ENCODE assay signal across 30 cellular contexts in the genomic region with DNA sequence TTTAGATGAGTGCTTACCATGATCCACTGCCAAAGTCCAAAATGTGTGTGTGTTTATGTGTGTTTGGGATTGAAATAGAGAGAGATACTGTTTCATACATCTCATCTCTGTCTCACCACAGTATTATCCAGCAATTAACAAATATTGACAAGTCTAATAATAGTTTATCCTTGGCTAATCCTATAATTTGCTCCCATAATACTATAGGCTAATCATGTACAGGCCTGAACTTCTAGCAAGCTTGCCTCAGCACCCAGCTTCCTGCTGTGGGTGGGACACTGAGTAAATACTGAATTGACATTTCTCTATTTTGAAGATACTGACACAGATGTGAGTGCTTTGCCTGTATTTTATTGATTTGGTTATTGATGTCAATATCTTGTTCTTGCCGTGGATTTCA. TPM values are rescaled to one million over a fixed set of nuclear protein-coding genes. Genes with fewer than 3 reads are reported as not detected.
"Had no signal": no experiment of that assay in that cellular context is flagged by ENCODE, and none has a peak within 500 bp of the region (broad histone marks: within the 10 kb centered on the region; RNA-seq: fewer than 3 reads in every experiment).

No MANE protein-coding gene starts in this region.

- H3K36me3 ChIP-seq: heart left ventricle, ovary, right lobe of liver, thoracic aorta, upper lobe of left lung, vagina had no signal

- H3K27me3 ChIP-seq: foreskin keratinocyte, heart left ventricle, ovary, right lobe of liver, upper lobe of left lung, vagina had no signal

- H3K4me1 ChIP-seq: foreskin keratinocyte, right lobe of liver, upper lobe of left lung had no signal

- ATAC-seq: activated T-helper 17 cell treated with anti-CD3 and anti-CD28 coated beads, Interleukin-2, amount 50 U/mL, for 72 hours; foreskin keratinocyte; heart left ventricle; naive thymus-derived CD4-positive, alpha-beta T cell; right lobe of liver; stimulated activated naive CD8-positive, alpha-beta T cell treated with anti-CD3 and anti-CD28 coated beads, Interleukin-15, Interleukin-2, amounts not matched to agents 100 U/mL and 50 U/mL, for 24 hours; WTC11 had no signal

- DNase-seq: activated CD4-positive, alpha-beta memory T cell treated with anti-CD3 and anti-CD28 coated beads, Interleukin-2, amount 10 ng/mL, durations not matched to agents 7 days and 5 days; activated CD4-positive, alpha-beta T cell treated with anti-CD3 and anti-CD28 coated beads for 1 hour; activated CD4-positive, alpha-beta T cell treated with anti-CD3 and anti-CD28 coated beads, Interleukin-2, amount 10 ng/mL, durations not matched to agents 7 days and 5 days; activated CD8-positive, alpha-beta memory T cell treated with anti-CD3 and anti-CD28 coated beads, Interleukin-2, amount 50 U/mL, for 48 hours; activated gamma-delta T cell treated with Interleukin-2 at 50 U/mL for 16 hours; activated naive CD4-positive, alpha-beta T cell treated with anti-CD3 and anti-CD28 coated beads, Interleukin-2, amount 50 U/mL, for 16 hours; activated T-cell treated with anti-CD3 and anti-CD28 coated beads, Interleukin-2, amount 50 U/mL, for 24 hours; amygdala; central memory CD4-positive, alpha-beta T cell; erythroblast; foreskin keratinocyte; heart left ventricle; naive thymus-derived CD4-positive, alpha-beta T cell; ovary; right lobe of liver; stimulated activated CD4-positive, alpha-beta T cell treated with anti-CD3 and anti-CD28 coated beads, Interleukin-2, amount 100 ng/mL, for 48 hours; stimulated activated naive CD8-positive, alpha-beta T cell treated with anti-CD3 and anti-CD28 coated beads, Interleukin-15, Interleukin-2, amounts not matched to agents 100 U/mL and 50 U/mL, for 24 hours; T-helper 2 cell; upper lobe of left lung had no signal

- H3K27ac ChIP-seq: foreskin keratinocyte, ovary, right lobe of liver, thoracic aorta, upper lobe of left lung, vagina had no signal

- H3K9me3 ChIP-seq: heart left ventricle, ovary, right lobe of liver, thoracic aorta, upper lobe of left lung, vagina had no signal

- H3K4me3 ChIP-seq: heart left ventricle, ovary, right lobe of liver, thoracic aorta, upper lobe of left lung, vagina had no signal

RNA-seq across cellular contexts. Expression of a gene that starts 35.3 kb away (rescaled TPM):
- total RNA-seq: activated CD4-positive, alpha-beta memory T cell treated with anti-CD3 and anti-CD28 coated beads, Interleukin-2, amount 10 ng/mL, durations not matched to agents 7 days and 5 days; activated CD4-positive, alpha-beta T cell treated with anti-CD3 and anti-CD28 coated beads, Interleukin-2, amount 10 ng/mL, durations not matched to agents 7 days and 5 days; activated T-helper 17 cell treated with anti-CD3 and anti-CD28 coated beads, Interleukin-2, amount 50 U/mL, for 72 hours; foreskin keratinocyte; heart left ventricle; kidney epithelial cell; lower leg skin; mesothelial cell of epicardium; naive thymus-derived CD4-positive, alpha-beta T cell; ovary; progenitor cell of endocrine pancreas; renal cortical epithelial cell; right lobe of liver; skeletal muscle tissue; thoracic aorta; upper lobe of left lung; vagina; WTC11 had no signal
- polyA plus RNA-seq: foreskin keratinocyte; heart left ventricle; naive thymus-derived CD4-positive, alpha-beta T cell; neural cell; ovary had no signal
